13 cellular contexts compared by ENCODE assay signal in the genomic region with DNA sequence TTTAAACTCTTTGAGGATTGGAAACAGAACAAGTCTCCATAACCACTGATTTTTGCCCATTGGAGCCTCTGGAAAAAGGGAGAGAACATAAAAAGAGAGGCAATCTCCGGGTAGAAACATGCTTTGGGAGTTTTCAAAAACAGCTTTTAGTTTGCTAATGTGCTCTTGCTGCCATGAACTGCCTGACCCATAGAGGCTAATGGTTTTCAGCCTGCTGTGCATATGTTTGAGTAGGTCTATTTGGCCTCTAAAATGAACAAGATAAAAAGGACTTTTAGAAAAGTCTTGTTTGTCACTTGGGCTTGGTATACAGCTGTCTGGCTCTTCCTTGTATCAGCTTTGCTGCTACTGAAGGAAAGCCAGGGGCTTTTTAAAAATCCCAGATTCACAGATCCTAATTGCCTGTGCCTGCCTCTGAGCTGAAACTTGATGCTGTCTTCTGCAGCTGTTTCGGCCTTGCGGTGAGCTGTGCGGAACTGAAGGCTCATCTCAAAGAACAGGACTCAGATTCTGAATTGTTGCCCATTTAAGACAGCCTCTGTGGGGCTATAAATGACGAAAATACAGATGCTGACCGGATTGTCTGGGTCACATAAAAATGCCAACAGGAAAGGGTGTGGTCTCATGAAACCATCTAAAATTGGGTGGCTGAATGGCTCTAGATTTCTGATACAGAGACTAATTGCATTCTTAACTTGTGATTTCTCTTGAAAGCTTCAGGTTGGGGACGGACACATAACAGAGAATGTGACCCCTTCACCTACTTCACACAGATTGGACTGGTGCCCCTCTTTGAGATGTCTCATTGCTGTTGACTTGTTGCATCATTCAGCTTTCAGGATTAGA. TPM values are rescaled to one million over a fixed set of nuclear protein-coding genes. Genes with fewer than 3 reads are reported as not detected.
A peak's percentile ranks its signal among the peaks of the same experiment; 100 is the strongest.
DNase-seq lines count a peak whose midpoint lies in the region; ATAC-seq and TF ChIP-seq lines count a peak whose summit lies in the region.
"Had no signal": no experiment of that assay in that cellular context is flagged by ENCODE, and none has a peak within 500 bp of the region (broad histone marks: within the 10 kb centered on the region; RNA-seq: fewer than 3 reads in every experiment).

No MANE protein-coding gene starts in this region.

- ATAC-seq in RWPE2 (ENCODE audit: low read depth) (peak; percentile 74), HG03521 (IDR thresholded peaks at IDR 0.05; ENCODE audit: unreplicated experiment) (no peak)

- H3K27me3 Mint-ChIP-seq in glutamatergic neuron (ENCODE audit: unreplicated experiment) = no peaks in the 10 kb centered on the region

- peak; percentile 28 for DNase-seq in NOMO-1 treated with DMSO at 0.1 percent for 48 hours (lab: John Stamatoyannopoulos, UW; ENCODE audit: unreplicated experiment)
- DNase-seq in NOMO-1 treated with dmso at 0.1 percent for 144 hours (lab: John Stamatoyannopoulos, UW; ENCODE audit: unreplicated experiment) = no peak
- no peak for DNase-seq in RWPE2 (ENCODE audit: low spot score)
- DNase-seq in fibroblast of the conjunctiva (ENCODE audit: low read depth) = peak; percentile 53
- DNase-seq in activated T-cell treated with anti-CD3 and anti-CD28 coated beads, Interleukin-2, amount 50 U/mL, for 48 hours = no peak
- DNase-seq in glutamatergic neuron = no peak
- DNase-seq: activated T-cell treated with anti-CD3 and anti-CD28 coated beads for 4 hours; stimulated activated CD4-positive, alpha-beta T cell treated with anti-CD3 and anti-CD28 coated beads, Interleukin-4, amount 100 ng/mL, for 4 hours; upper lobe of left lung had no signal

- no peaks in the 10 kb centered on the region for H3K9me3 ChIP-seq in RWPE2 (ENCODE audit: severe bottlenecking)
- no peaks in the 10 kb centered on the region for H3K9me3 ChIP-seq in subcutaneous abdominal adipose tissue (ENCODE audit: control insufficient read depth in 5 of 5, low read length in 5 of 5)
- H3K9me3 ChIP-seq: upper lobe of left lung had no signal

- no peaks in the 10 kb centered on the region for H3K27me3 ChIP-seq in RWPE2 (ENCODE audit: insufficient read depth, poor library complexity, severe bottlenecking)
- H3K27me3 ChIP-seq in subcutaneous abdominal adipose tissue (ENCODE audit: control insufficient read depth in 5 of 5, insufficient read depth in 4 of 5, low read length in 5 of 5) = peaks cover 0 to 6% (median 3%) of the 10 kb centered on the region in 5 donors
- H3K27me3 ChIP-seq: upper lobe of left lung had no signal

- H3K36me3 Mint-ChIP-seq in glutamatergic neuron (ENCODE audit: unreplicated experiment) = no peaks in the 10 kb centered on the region

- H3K27ac ChIP-seq in RWPE2 (ENCODE audit: poor library complexity, severe bottlenecking) (peak overlapping the region; percentile 95), subcutaneous abdominal adipose tissue (ENCODE audit: low read depth, low read length) (peak overlapping the region; percentile 59)
- H3K27ac ChIP-seq: upper lobe of left lung had no signal

- H3K36me3 ChIP-seq in RWPE2 (ENCODE audit: low read depth) (no peaks in the 10 kb centered on the region), subcutaneous abdominal adipose tissue (ENCODE audit: control insufficient read depth in 5 of 5, insufficient read depth in 5 of 5, low read length in 5 of 5) (no peaks in the 10 kb centered on the region)
- H3K36me3 ChIP-seq: upper lobe of left lung had no signal

- peaks cover 9% of the 10 kb centered on the region for H3K4me1 Mint-ChIP-seq in glutamatergic neuron (ENCODE audit: low read depth, unreplicated experiment)

- peak overlapping the region in 2 of 5 donors; percentile 21 to 24 for H3K9ac ChIP-seq in subcutaneous abdominal adipose tissue (ENCODE audit: low read length in 5 of 5)

- H3K4me1 ChIP-seq in RWPE2 (ENCODE audit: insufficient read depth, poor library complexity, severe bottlenecking) (peaks cover 23% of the 10 kb centered on the region), subcutaneous abdominal adipose tissue (ENCODE audit: control insufficient read depth in 5 of 5, insufficient read depth in 5 of 5, low read length in 5 of 5) (peaks cover 0 to 7% (median 2%) of the 10 kb centered on the region in 5 donors)
- H3K4me1 ChIP-seq: upper lobe of left lung had no signal

- no peak overlapping the region for H3K4me3 Mint-ChIP-seq in glutamatergic neuron (ENCODE audit: unreplicated experiment)
- H3K4me3 Mint-ChIP-seq: neural crest cell; T-helper 1 cell treated with Interleukin-12 subunit alpha and Interleukin-12 subunit beta and Interleukin-4 antibody, amounts not matched to agents 30 μg/mL and 1 μg/mL, for 36 hours had no signal

- no peaks in the 10 kb centered on the region for H3K9me3 Mint-ChIP-seq in glutamatergic neuron (ENCODE audit: unreplicated experiment)
- H3K9me3 Mint-ChIP-seq: neural crest cell; T-helper 1 cell treated with Interleukin-12 subunit alpha and Interleukin-12 subunit beta and Interleukin-4 antibody, amounts not matched to agents 30 μg/mL and 1 μg/mL, for 36 hours had no signal

- TF ChIP-seq CTCF in RWPE2 (IDR thresholded peaks at IDR 0.05; ENCODE audit: poor library complexity, severe bottlenecking) (no peak), glutamatergic neuron (IDR thresholded peaks at IDR 0.05; ENCODE audit: partially characterized antibody, unreplicated experiment) (no peak)

- H3K27ac Mint-ChIP-seq in glutamatergic neuron (ENCODE audit: unreplicated experiment) = no peak overlapping the region
- H3K27ac Mint-ChIP-seq: T-helper 1 cell treated with Interleukin-12 subunit alpha and Interleukin-12 subunit beta and Interleukin-4 antibody, amounts not matched to agents 30 μg/mL and 1 μg/mL, for 36 hours had no signal

- no peak overlapping the region for H3K4me3 ChIP-seq in RWPE2 (ENCODE audit: severe bottlenecking)
- no peak overlapping the region for H3K4me3 ChIP-seq in subcutaneous abdominal adipose tissue (ENCODE audit: low read depth in 1 of 5, low read length in 5 of 5)
- H3K4me3 ChIP-seq: upper lobe of left lung had no signal

RNA-seq across cellular contexts. Expression of gene ZNF41, which starts 18.4 kb away (rescaled TPM):
- total RNA-seq in glutamatergic neuron (ENCODE audit: unreplicated experiment) = 7.6 TPM

RNA-seq across cellular contexts. Expression of gene ARAF, which starts 59.6 kb away (rescaled TPM):
- total RNA-seq in glutamatergic neuron (ENCODE audit: unreplicated experiment) = 25.5 TPM

Comparison
In these comparisons a context has a peak if more than half of its experiments do, and no peak if none do; other contexts are left out.
1. DNase-seq: peak in NOMO-1 treated with DMSO at 0.1 percent for 48 hours (single experiment) and fibroblast of the conjunctiva (single experiment); none in NOMO-1 treated with dmso at 0.1 percent for 144 hours (single experiment), RWPE2 (single experiment), activated T-cell treated with anti-CD3 and anti-CD28 coated beads, Interleukin-2, amount 50 U/mL, for 48 hours (0 of 2) and glutamatergic neuron (single experiment).